In the genomic region with DNA sequence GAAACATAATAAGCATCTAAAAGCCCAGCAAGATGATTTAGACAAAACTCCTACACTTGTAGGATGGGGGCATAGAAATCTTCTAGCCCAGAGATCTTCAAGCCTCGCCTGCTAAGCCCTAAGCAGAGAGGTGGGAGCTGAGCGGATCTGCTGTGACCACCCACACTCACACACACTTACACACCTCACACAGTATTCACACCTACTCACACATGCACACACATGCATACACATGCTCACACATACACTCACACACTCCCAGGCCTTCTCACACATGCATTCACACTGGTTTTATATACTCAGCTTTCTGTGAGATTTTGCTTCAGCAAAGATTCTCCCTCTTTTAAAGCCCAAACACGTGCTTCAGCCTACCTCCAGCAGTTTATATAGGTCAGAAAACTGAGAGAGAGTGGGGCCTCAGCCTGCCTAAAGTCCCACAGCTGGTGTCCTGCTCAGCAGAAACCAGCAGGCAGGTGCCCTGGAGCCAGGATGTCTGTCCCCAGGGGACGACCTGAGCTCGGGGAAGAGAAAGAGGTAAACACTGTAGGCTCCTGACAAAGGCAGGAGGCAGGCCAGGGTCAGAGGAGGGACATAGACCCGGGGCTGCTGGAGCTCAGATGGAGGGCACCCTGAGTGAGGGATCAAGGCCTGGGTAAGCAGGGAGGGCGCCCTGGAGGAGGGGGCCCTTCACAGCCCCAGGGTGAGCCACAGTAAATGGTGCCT, we compare ENCODE assay signal across 1 cellular context.
TF ChIP-seq lines count a peak whose summit lies in the region.

No MANE protein-coding gene starts in this region.

TF ChIP-seq in HepG2, 621 proteins besides CTCF, POLR2A, EP300 and RAD21 (continues in another document):
- TF ChIP-seq ZNF350 (CRISPR knock-in tag; IDR thresholded peaks at IDR 0.05; ENCODE audit: borderline replicate concordance, low read depth) = no peak
- TF ChIP-seq, protein P1, sequence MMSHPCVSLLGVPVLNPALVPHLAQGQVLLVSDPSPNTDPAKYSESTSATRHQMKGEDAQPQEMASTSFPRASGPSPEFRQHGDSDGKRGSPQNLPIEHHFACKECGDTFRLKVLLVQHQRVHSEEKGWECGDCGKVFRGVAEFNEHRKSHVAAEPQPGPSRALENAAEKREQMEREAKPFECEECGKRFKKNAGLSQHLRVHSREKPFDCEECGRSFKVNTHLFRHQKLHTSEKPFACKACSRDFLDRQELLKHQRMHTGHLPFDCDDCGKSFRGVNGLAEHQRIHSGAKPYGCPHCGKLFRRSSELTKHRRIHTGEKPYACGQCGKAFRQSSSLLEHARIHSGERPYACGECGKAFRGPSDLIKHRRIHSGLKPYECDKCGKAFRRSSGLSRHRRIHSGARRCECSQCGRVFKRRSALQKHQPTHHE (CRISPR knock-in tag; IDR thresholded peaks at IDR 0.05; ENCODE audit: borderline replicate concordance) = no peak
- TF ChIP-seq, protein P2, sequence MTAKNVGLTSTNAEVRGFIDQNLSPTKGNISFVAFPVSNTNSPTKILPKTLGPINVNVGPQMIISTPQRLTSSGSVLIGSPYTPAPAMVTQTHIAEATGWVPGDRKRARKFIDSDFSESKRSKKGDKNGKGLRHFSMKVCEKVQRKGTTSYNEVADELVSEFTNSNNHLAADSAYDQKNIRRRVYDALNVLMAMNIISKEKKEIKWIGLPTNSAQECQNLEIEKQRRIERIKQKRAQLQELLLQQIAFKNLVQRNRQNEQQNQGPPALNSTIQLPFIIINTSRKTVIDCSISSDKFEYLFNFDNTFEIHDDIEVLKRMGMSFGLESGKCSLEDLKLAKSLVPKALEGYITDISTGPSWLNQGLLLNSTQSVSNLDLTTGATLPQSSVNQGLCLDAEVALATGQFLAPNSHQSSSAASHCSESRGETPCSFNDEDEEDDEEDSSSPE (CRISPR knock-in tag; IDR thresholded peaks at IDR 0.05) = no peak
- no peak for TF ChIP-seq ZNF615 (CRISPR knock-in tag; IDR thresholded peaks at IDR 0.05; ENCODE audit: borderline replicate concordance)
- no peak for TF ChIP-seq POLR2AphosphoS5 (IDR thresholded peaks at IDR 0.05; ENCODE audit: low read depth, low read length)
- TF ChIP-seq ZNF883 (CRISPR knock-in tag; IDR thresholded peaks at IDR 0.05; ENCODE audit: not compliant biosample characterization) = peak; percentile 28
- TF ChIP-seq TAF15 (IDR thresholded peaks at IDR 0.05; ENCODE audit: low read depth, low read length, poor library complexity, severe bottlenecking) = no peak
- TF ChIP-seq SRF (IDR thresholded peaks at IDR 0.05; ENCODE audit: low read depth, low read length) = no peak
- TF ChIP-seq RXRB (CRISPR knock-in tag; IDR thresholded peaks at IDR 0.05; ENCODE audit: borderline replicate concordance) = peak; percentile 15; the same call in 1 of the 2 replicates
- no peak for TF ChIP-seq ZNF331 (CRISPR knock-in tag; IDR thresholded peaks at IDR 0.05)
- TF ChIP-seq ZNF652 (CRISPR knock-in tag; IDR thresholded peaks at IDR 0.05; ENCODE audit: borderline replicate concordance, low read depth) = no peak
- TF ChIP-seq, protein P3, sequence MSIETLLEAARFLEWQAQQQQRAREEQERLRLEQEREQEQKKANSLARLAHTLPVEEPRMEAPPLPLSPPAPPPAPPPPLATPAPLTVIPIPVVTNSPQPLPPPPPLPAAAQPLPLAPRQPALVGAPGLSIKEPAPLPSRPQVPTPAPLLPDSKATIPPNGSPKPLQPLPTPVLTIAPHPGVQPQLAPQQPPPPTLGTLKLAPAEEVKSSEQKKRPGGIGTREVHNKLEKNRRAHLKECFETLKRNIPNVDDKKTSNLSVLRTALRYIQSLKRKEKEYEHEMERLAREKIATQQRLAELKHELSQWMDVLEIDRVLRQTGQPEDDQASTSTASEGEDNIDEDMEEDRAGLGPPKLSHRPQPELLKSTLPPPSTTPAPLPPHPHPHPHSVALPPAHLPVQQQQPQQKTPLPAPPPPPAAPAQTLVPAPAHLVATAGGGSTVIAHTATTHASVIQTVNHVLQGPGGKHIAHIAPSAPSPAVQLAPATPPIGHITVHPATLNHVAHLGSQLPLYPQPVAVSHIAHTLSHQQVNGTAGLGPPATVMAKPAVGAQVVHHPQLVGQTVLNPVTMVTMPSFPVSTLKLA (IDR thresholded peaks at IDR 0.05) = peak; percentile 35; the same call in 1 of the 2 replicates
- TF ChIP-seq, protein P4, sequence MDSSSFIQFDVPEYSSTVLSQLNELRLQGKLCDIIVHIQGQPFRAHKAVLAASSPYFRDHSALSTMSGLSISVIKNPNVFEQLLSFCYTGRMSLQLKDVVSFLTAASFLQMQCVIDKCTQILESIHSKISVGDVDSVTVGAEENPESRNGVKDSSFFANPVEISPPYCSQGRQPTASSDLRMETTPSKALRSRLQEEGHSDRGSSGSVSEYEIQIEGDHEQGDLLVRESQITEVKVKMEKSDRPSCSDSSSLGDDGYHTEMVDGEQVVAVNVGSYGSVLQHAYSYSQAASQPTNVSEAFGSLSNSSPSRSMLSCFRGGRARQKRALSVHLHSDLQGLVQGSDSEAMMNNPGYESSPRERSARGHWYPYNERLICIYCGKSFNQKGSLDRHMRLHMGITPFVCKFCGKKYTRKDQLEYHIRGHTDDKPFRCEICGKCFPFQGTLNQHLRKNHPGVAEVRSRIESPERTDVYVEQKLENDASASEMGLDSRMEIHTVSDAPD (CRISPR knock-in tag; IDR thresholded peaks at IDR 0.05) = no peak
- 0 out of 2 replicates have a peak, but pooled peaks have one; percentile 12 for TF ChIP-seq RARA (CRISPR knock-in tag; IDR thresholded peaks at IDR 0.05)
- TF ChIP-seq, protein P5, sequence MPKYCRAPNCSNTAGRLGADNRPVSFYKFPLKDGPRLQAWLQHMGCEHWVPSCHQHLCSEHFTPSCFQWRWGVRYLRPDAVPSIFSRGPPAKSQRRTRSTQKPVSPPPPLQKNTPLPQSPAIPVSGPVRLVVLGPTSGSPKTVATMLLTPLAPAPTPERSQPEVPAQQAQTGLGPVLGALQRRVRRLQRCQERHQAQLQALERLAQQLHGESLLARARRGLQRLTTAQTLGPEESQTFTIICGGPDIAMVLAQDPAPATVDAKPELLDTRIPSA (CRISPR knock-in tag; IDR thresholded peaks at IDR 0.05; ENCODE audit: borderline replicate concordance) = no peak
- TF ChIP-seq, protein P6, sequence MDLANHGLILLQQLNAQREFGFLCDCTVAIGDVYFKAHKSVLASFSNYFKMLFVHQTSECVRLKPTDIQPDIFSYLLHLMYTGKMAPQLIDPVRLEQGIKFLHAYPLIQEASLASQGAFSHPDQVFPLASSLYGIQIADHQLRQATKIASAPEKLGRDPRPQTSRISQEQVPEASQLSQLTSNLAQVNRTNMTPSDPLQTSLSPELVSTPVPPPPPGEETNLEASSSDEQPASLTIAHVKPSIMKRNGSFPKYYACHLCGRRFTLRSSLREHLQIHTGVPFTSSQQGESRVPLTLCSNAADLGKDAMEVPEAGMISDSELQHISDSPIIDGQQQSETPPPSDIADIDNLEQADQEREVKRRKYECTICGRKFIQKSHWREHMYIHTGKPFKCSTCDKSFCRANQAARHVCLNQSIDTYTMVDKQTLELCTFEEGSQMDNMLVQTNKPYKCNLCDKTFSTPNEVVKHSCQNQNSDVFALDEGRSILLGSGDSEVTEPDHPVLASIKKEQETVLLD (CRISPR knock-in tag; IDR thresholded peaks at IDR 0.05; ENCODE audit: low read depth) = no peak
- TF ChIP-seq, protein P7, sequence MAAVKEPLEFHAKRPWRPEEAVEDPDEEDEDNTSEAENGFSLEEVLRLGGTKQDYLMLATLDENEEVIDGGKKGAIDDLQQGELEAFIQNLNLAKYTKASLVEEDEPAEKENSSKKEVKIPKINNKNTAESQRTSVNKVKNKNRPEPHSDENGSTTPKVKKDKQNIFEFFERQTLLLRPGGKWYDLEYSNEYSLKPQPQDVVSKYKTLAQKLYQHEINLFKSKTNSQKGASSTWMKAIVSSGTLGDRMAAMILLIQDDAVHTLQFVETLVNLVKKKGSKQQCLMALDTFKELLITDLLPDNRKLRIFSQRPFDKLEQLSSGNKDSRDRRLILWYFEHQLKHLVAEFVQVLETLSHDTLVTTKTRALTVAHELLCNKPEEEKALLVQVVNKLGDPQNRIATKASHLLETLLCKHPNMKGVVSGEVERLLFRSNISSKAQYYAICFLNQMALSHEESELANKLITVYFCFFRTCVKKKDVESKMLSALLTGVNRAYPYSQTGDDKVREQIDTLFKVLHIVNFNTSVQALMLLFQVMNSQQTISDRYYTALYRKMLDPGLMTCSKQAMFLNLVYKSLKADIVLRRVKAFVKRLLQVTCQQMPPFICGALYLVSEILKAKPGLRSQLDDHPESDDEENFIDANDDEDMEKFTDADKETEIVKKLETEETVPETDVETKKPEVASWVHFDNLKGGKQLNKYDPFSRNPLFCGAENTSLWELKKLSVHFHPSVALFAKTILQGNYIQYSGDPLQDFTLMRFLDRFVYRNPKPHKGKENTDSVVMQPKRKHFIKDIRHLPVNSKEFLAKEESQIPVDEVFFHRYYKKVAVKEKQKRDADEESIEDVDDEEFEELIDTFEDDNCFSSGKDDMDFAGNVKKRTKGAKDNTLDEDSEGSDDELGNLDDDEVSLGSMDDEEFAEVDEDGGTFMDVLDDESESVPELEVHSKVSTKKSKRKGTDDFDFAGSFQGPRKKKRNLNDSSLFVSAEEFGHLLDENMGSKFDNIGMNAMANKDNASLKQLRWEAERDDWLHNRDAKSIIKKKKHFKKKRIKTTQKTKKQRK (IDR thresholded peaks at IDR 0.05; ENCODE audit: low read length) = no peak
- no peak for TF ChIP-seq KAT8 (CRISPR knock-in tag; IDR thresholded peaks at IDR 0.05)
- no peak for TF ChIP-seq HDAC2 (CRISPR knock-in tag; IDR thresholded peaks at IDR 0.05)
- TF ChIP-seq YY1 (IDR thresholded peaks at IDR 0.05; ENCODE audit: insufficient read depth, insufficient replicate concordance, low read depth, low read length) = no peak
- peak; percentile 29; the same call in 1 of the 2 replicates for TF ChIP-seq ZMYM3 (CRISPR knock-in tag; IDR thresholded peaks at IDR 0.05)
- TF ChIP-seq, protein P8, sequence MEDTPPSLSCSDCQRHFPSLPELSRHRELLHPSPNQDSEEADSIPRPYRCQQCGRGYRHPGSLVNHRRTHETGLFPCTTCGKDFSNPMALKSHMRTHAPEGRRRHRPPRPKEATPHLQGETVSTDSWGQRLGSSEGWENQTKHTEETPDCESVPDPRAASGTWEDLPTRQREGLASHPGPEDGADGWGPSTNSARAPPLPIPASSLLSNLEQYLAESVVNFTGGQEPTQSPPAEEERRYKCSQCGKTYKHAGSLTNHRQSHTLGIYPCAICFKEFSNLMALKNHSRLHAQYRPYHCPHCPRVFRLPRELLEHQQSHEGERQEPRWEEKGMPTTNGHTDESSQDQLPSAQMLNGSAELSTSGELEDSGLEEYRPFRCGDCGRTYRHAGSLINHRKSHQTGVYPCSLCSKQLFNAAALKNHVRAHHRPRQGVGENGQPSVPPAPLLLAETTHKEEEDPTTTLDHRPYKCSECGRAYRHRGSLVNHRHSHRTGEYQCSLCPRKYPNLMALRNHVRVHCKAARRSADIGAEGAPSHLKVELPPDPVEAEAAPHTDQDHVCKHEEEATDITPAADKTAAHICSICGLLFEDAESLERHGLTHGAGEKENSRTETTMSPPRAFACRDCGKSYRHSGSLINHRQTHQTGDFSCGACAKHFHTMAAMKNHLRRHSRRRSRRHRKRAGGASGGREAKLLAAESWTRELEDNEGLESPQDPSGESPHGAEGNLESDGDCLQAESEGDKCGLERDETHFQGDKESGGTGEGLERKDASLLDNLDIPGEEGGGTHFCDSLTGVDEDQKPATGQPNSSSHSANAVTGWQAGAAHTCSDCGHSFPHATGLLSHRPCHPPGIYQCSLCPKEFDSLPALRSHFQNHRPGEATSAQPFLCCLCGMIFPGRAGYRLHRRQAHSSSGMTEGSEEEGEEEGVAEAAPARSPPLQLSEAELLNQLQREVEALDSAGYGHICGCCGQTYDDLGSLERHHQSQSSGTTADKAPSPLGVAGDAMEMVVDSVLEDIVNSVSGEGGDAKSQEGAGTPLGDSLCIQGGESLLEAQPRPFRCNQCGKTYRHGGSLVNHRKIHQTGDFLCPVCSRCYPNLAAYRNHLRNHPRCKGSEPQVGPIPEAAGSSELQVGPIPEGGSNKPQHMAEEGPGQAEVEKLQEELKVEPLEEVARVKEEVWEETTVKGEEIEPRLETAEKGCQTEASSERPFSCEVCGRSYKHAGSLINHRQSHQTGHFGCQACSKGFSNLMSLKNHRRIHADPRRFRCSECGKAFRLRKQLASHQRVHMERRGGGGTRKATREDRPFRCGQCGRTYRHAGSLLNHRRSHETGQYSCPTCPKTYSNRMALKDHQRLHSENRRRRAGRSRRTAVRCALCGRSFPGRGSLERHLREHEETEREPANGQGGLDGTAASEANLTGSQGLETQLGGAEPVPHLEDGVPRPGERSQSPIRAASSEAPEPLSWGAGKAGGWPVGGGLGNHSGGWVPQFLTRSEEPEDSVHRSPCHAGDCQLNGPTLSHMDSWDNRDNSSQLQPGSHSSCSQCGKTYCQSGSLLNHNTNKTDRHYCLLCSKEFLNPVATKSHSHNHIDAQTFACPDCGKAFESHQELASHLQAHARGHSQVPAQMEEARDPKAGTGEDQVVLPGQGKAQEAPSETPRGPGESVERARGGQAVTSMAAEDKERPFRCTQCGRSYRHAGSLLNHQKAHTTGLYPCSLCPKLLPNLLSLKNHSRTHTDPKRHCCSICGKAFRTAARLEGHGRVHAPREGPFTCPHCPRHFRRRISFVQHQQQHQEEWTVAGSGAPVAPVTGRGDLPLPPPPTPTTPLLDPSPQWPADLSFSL (CRISPR knock-in tag; IDR thresholded peaks at IDR 0.05) = no peak
- TF ChIP-seq ATF7-NPFF (CRISPR knock-in tag; IDR thresholded peaks at IDR 0.05; ENCODE audit: low read depth) = no peak
- no peak for TF ChIP-seq ZNF234 (CRISPR knock-in tag; conservative IDR thresholded peaks at IDR 0.05)
- TF ChIP-seq POGZ (CRISPR knock-in tag; IDR thresholded peaks at IDR 0.05) = no peak
- TF ChIP-seq, protein P9, sequence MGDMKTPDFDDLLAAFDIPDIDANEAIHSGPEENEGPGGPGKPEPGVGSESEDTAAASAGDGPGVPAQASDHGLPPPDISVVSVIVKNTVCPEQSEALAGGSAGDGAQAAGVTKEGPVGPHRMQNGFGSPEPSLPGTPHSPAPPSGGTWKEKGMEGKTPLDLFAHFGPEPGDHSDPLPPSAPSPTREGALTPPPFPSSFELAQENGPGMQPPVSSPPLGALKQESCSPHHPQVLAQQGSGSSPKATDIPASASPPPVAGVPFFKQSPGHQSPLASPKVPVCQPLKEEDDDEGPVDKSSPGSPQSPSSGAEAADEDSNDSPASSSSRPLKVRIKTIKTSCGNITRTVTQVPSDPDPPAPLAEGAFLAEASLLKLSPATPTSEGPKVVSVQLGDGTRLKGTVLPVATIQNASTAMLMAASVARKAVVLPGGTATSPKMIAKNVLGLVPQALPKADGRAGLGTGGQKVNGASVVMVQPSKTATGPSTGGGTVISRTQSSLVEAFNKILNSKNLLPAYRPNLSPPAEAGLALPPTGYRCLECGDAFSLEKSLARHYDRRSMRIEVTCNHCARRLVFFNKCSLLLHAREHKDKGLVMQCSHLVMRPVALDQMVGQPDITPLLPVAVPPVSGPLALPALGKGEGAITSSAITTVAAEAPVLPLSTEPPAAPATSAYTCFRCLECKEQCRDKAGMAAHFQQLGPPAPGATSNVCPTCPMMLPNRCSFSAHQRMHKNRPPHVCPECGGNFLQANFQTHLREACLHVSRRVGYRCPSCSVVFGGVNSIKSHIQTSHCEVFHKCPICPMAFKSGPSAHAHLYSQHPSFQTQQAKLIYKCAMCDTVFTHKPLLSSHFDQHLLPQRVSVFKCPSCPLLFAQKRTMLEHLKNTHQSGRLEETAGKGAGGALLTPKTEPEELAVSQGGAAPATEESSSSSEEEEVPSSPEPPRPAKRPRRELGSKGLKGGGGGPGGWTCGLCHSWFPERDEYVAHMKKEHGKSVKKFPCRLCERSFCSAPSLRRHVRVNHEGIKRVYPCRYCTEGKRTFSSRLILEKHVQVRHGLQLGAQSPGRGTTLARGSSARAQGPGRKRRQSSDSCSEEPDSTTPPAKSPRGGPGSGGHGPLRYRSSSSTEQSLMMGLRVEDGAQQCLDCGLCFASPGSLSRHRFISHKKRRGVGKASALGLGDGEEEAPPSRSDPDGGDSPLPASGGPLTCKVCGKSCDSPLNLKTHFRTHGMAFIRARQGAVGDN (CRISPR knock-in tag; IDR thresholded peaks at IDR 0.05) = peak; percentile 20; the same call in 1 of the 2 replicates
- TF ChIP-seq, protein P10, sequence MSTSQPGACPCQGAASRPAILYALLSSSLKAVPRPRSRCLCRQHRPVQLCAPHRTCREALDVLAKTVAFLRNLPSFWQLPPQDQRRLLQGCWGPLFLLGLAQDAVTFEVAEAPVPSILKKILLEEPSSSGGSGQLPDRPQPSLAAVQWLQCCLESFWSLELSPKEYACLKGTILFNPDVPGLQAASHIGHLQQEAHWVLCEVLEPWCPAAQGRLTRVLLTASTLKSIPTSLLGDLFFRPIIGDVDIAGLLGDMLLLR (CRISPR knock-in tag; IDR thresholded peaks at IDR 0.05) = no peak
